In the genomic region with DNA sequence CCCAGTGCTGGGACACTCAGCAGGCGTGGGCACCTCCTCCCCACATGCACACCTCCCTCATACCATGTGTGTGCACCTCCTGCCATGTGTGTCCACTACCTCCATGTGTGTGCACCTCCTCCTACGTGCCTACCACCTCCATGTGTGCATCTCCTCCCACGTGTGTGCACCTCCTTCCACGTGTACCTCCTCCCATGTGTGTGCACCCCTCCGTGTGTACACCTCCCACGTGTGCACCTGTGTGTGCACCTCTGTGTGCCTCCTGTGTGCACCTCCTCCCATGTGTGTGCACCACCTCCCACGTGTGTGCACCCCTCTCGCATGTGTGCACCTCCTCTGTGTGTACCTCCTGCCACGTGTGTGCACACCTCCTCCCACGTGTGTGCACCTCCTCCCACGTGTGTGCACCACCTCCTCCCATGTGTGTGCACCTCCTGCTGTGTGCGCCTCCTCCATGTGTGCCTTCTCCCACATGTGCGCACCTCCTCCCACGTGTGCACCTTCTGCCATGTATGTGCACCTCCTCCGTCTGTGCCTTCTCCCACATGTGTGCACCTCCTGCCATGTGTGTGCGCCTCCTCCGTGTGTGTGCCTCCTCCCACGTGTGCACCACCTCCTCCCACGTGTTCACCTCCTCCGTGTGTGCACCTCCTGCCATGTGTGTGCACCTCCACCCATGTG, we compare ENCODE assay signal across 14 cellular contexts. TPM values are rescaled to one million over a fixed set of nuclear protein-coding genes. Genes with fewer than 3 reads are reported as not detected.
DNase-seq lines count a peak whose midpoint lies in the region; ATAC-seq and TF ChIP-seq lines count a peak whose summit lies in the region.
"Had no signal": no experiment of that assay in that cellular context is flagged by ENCODE, and none has a peak within 500 bp of the region (broad histone marks: within the 10 kb centered on the region; RNA-seq: fewer than 3 reads in every experiment).

No MANE protein-coding gene starts in this region.

- H4K8ac ChIP-seq in IMR-90 (ENCODE audit: low read depth in 2 of 2, low read length in 2 of 2): no peak overlapping the region

- H3K56ac ChIP-seq in IMR-90 (ENCODE audit: extremely low read depth, insufficient read depth, low read length): no peak overlapping the region

- H3K36me3 Mint-ChIP-seq in CD4-positive, alpha-beta T cell (ENCODE audit: low read depth): peaks cover 82% of the 10 kb centered on the region
- peaks cover 36% of the 10 kb centered on the region for H3K36me3 Mint-ChIP-seq in endothelial cell (ENCODE audit: low read depth, unreplicated experiment)

- H4K91ac ChIP-seq in IMR-90 (ENCODE audit: insufficient read depth, low read depth, low read length): no peak overlapping the region

- TF ChIP-seq CTCF in CD4-positive, alpha-beta T cell (IDR thresholded peaks at IDR 0.05): no peak
- TF ChIP-seq CTCF in IMR-90 (conservative IDR thresholded peaks at IDR 0.05; ENCODE audit: low read depth, low read length): no peak
- no peak for TF ChIP-seq CTCF in endothelial cell (IDR thresholded peaks at IDR 0.05; ENCODE audit: unreplicated experiment)

- H2AFZ ChIP-seq in IMR-90 (replicated peaks; ENCODE audit: low read length, poor library complexity): peak overlapping the region; percentile 51
- H2AFZ ChIP-seq: neural progenitor cell had no signal

- no peak overlapping the region for H3K4me3 Mint-ChIP-seq in CD4-positive, alpha-beta T cell
- H3K4me3 Mint-ChIP-seq in endothelial cell (ENCODE audit: unreplicated experiment): peak overlapping the region; percentile 84
- H3K4me3 Mint-ChIP-seq: activated T-cell treated with anti-CD3 and anti-CD28 coated beads, Interleukin-2, amount 50 U/mL, for 4 hours; neural progenitor cell had no signal

- H3K4me1 ChIP-seq in IMR-90 (ENCODE audit: control insufficient read depth, insufficient read depth, low read length): peaks cover 10% of the 10 kb centered on the region
- H3K4me1 ChIP-seq: neural progenitor cell had no signal

- POLR2A ChIA-PET in CD4-positive, alpha-beta T cell (lab: Charles Lee): no interaction called here
- POLR2A ChIA-PET in IMR-90 (lab: Charles Lee; ENCODE audit: unreplicated experiment): no interaction called here

- peak overlapping the region; percentile 42 for H3K27ac Mint-ChIP-seq in CD4-positive, alpha-beta T cell
- H3K27ac Mint-ChIP-seq in endothelial cell (ENCODE audit: unreplicated experiment): peak overlapping the region; percentile 20
- H3K27ac Mint-ChIP-seq: neural progenitor cell had no signal

- DNase-seq in CD4-positive, alpha-beta T cell: peak in 1 of 10 experiments; percentile 2
- DNase-seq in IMR-90 (no peak), endothelial cell (ENCODE audit: low spot score) (no peak), sciatic nerve (ENCODE audit: low spot score) (peak; percentile 43), OCI-M2 (lab: John Stamatoyannopoulos, UW; ENCODE audit: unreplicated experiment) (no peak)
- DNase-seq: activated T-cell treated with anti-CD3 and anti-CD28 coated beads, Interleukin-2, amount 50 U/mL, for 4 hours; central memory CD4-positive, alpha-beta T cell; effector CD8-positive, alpha-beta T cell; NCI-H2171 treated with DMSO at 0.1 percent for 48 hours; retina had no signal

- no peaks in the 10 kb centered on the region for H3K27me3 Mint-ChIP-seq in CD4-positive, alpha-beta T cell
- H3K27me3 Mint-ChIP-seq in endothelial cell (ENCODE audit: unreplicated experiment): peaks cover 13% of the 10 kb centered on the region

- no peak overlapping the region for H2BK5ac ChIP-seq in IMR-90 (ENCODE audit: low read depth, low read length, poor library complexity, severe bottlenecking)

- CTCF ChIA-PET in CD4-positive, alpha-beta T cell (lab: Charles Lee): no interaction called here
- CTCF ChIA-PET in IMR-90 (lab: Yijun Ruan, JAX): no interaction called here

- H3K4ac ChIP-seq in IMR-90 (ENCODE audit: low read depth, low read length): no peak overlapping the region

- H2BK120ac ChIP-seq in IMR-90 (ENCODE audit: low read depth, low read length): no peak overlapping the region

- TF ChIP-seq RAD21 in IMR-90 (IDR thresholded peaks at IDR 0.05; ENCODE audit: low read length): no peak

- no peaks in the 10 kb centered on the region for H3K9me3 ChIP-seq in CD4-positive, alpha-beta T cell (ENCODE audit: control insufficient read depth, low read length)
- no peaks in the 10 kb centered on the region for H3K9me3 ChIP-seq in IMR-90 (ENCODE audit: control insufficient read depth, insufficient read depth, low read length)
- H3K9me3 ChIP-seq: heart left ventricle had no signal

- H3K4me2 ChIP-seq in IMR-90 (ENCODE audit: low read depth, low read length): no peak overlapping the region
- H3K4me2 ChIP-seq: neural progenitor cell had no signal

- 96% methylated on average over 17 of the region's 20 CpGs; no CpG with 5 or more reads in 1 of the 2 experiments for WGBS in IMR-90 (ENCODE audit: extremely low coverage in 2 of 2, insufficient read length in 1 of 2), 2 experiments

- H3K18ac ChIP-seq in IMR-90 (ENCODE audit: low read depth, low read length): no peak overlapping the region

- H3K9me3 Mint-ChIP-seq in CD4-positive, alpha-beta T cell: no peaks in the 10 kb centered on the region
- peaks cover 5% of the 10 kb centered on the region for H3K9me3 Mint-ChIP-seq in endothelial cell (ENCODE audit: unreplicated experiment)
- H3K9me3 Mint-ChIP-seq: activated T-cell treated with anti-CD3 and anti-CD28 coated beads, Interleukin-2, amount 50 U/mL, for 4 hours; neural progenitor cell had no signal

- ATAC-seq in CD4-positive, alpha-beta T cell (ENCODE audit: poor library complexity): peak; percentile 29
- ATAC-seq in IMR-90 (ENCODE audit: low read depth): no peak
- ATAC-seq in sciatic nerve: no peak
- no peak for ATAC-seq in HG03439 (IDR thresholded peaks at IDR 0.05; ENCODE audit: unreplicated experiment)
- ATAC-seq in GM19395 (IDR thresholded peaks at IDR 0.05; ENCODE audit: unreplicated experiment): no peak
- ATAC-seq: activated T-cell treated with anti-CD3 and anti-CD28 coated beads, Interleukin-2, amount 50 U/mL, for 4 hours had no signal

- peaks cover 30% of the 10 kb centered on the region for H3K9me1 ChIP-seq in IMR-90 (ENCODE audit: insufficient read depth, low read length)

- no peak overlapping the region for H3K4me3 ChIP-seq in IMR-90 (ENCODE audit: insufficient read depth, low read depth, low read length)
- H3K4me3 ChIP-seq: heart left ventricle, neural progenitor cell had no signal

- peaks cover 17% of the 10 kb centered on the region for H4K20me1 ChIP-seq in IMR-90 (ENCODE audit: insufficient read depth, low read length)

- H2AK5ac ChIP-seq in IMR-90 (ENCODE audit: low read depth, low read length): no peak overlapping the region; the same call in 1 of the 2 replicates

- H3K36me3 ChIP-seq in IMR-90 (ENCODE audit: control insufficient read depth, insufficient read depth, low read length): peaks cover 66% of the 10 kb centered on the region
- H3K36me3 ChIP-seq: neural progenitor cell had no signal

- no peak overlapping the region for H3K9ac ChIP-seq in IMR-90 (ENCODE audit: low read depth, low read length)
- H3K9ac ChIP-seq: neural progenitor cell had no signal

- BruUV-seq in IMR-90 (replicated peaks; lab: Mats Ljungman, UMichigan): no TSS peak

- no peak overlapping the region for H3K27ac ChIP-seq in CD4-positive, alpha-beta T cell (ENCODE audit: low read depth, low read length)
- H3K27ac ChIP-seq in IMR-90 (ENCODE audit: insufficient read depth, low read length): no peak overlapping the region
- H3K27ac ChIP-seq: heart left ventricle, neural progenitor cell had no signal

- intact Hi-C loops in CD4-positive, alpha-beta T cell (cut with DNase I, micrococcal nuclease): loop anchor here in 1 of 2 experiments (2.0 kb wide), 1 partner anchor 15 kb away; no protein-coding TSS in a partner anchor
- intact Hi-C loops in IMR-90 (cut with micrococcal nuclease) (no loop called here), sciatic nerve (cut with DNase I) (no loop called here)

- in situ Hi-C loops in IMR-90 (cut with MboI; ENCODE audit: low sequenced_read_pairs): no loop called here

- dilution Hi-C loops in IMR-90 (cut with HindIII; ENCODE audit: low sequenced_read_pairs, unreplicated experiment): no loop called here

- no peaks in the 10 kb centered on the region for H3K27me3 ChIP-seq in CD4-positive, alpha-beta T cell (ENCODE audit: control insufficient read depth, insufficient read depth, low read length)
- H3K27me3 ChIP-seq in IMR-90 (ENCODE audit: control insufficient read depth, insufficient read depth, low read length): no peaks in the 10 kb centered on the region
- H3K27me3 ChIP-seq: heart left ventricle, neural progenitor cell had no signal

- H3K23ac ChIP-seq in IMR-90 (ENCODE audit: low read depth, low read length): no peak overlapping the region

- H2BK15ac ChIP-seq in IMR-90 (ENCODE audit: low read depth, low read length): no peak overlapping the region

- no peak overlapping the region for H3K14ac ChIP-seq in IMR-90 (replicated peaks; ENCODE audit: low read depth, low read length)

- no peak overlapping the region for H2BK20ac ChIP-seq in IMR-90 (ENCODE audit: low read depth, low read length)

- H3K4me1 Mint-ChIP-seq in CD4-positive, alpha-beta T cell (ENCODE audit: low read depth): no peaks in the 10 kb centered on the region
- H3K4me1 Mint-ChIP-seq in endothelial cell (ENCODE audit: unreplicated experiment): peaks cover 3% of the 10 kb centered on the region

- H4K5ac ChIP-seq in IMR-90 (ENCODE audit: low read depth, low read length): no peak overlapping the region

- H3K79me1 ChIP-seq in IMR-90 (ENCODE audit: low read depth in 1 of 2, low read length in 2 of 2): peaks cover 6 to 53% of the 10 kb centered on the region in 2 experiments; a peak in 3 of 4 replicates

- peak overlapping the region; percentile 55 for H2AK9ac ChIP-seq in IMR-90 (replicated peaks; ENCODE audit: low read depth, low read length, poor library complexity)

- no peak for TF ChIP-seq POLR2A in IMR-90 (IDR thresholded peaks at IDR 0.05; ENCODE audit: low read depth, low read length)

TF ChIP-seq in IMR-90, 13 proteins besides CTCF, POLR2A, EP300 and RAD21 (continues in another document):
- TF ChIP-seq SMC3 (IDR thresholded peaks at IDR 0.05; ENCODE audit: low read depth, low read length) (no peak), CHD1 (IDR thresholded peaks at IDR 0.05; ENCODE audit: low read depth, low read length) (no peak), RFX5 (IDR thresholded peaks at IDR 0.05; ENCODE audit: low read depth, low read length) (no peak), RCOR1 (IDR thresholded peaks at IDR 0.05; ENCODE audit: insufficient replicate concordance, low read length) (no peak)

RNA-seq across cellular contexts. Expression of gene C13orf46, which starts 6.1 kb away (rescaled TPM):
- total RNA-seq in CD4-positive, alpha-beta T cell: 10 to 100 TPM; 19.3 to 19.7 TPM
- total RNA-seq in IMR-90 (2012; rRNA removed) (under 0.01 TPM in 2 replicates), endothelial cell (ENCODE audit: unreplicated experiment) (1.5 TPM), sciatic nerve (3.6 TPM)
- 2.1 and 2.5 TPM in 2 replicates for polyA plus RNA-seq in IMR-90 (2012; rRNA removed)
- polyA plus RNA-seq in IMR-90 (2012; cell fraction: cytosol; rRNA removed): 1.7 and 1.8 TPM in 2 replicates
- polyA plus RNA-seq in IMR-90 (2012; cell fraction: nucleus; rRNA removed; ENCODE audit: low replicate concordance): 8.9 and 10.0 TPM in 2 replicates
